8 cellular contexts compared by ENCODE assay signal in genomic region chr12:6937481-6938352, GRCh38. TPM values are rescaled to one million over a fixed set of nuclear protein-coding genes. Genes with fewer than 3 reads are reported as not detected.
A peak's percentile ranks its signal among the peaks of the same experiment; 100 is the strongest.
DNase-seq lines count a peak whose midpoint lies in the region; TF ChIP-seq lines count a peak whose summit lies in the region.

No MANE protein-coding gene starts in this region.

- H3K4me1 Mint-ChIP-seq in activated naive CD4-positive, alpha-beta T cell treated with anti-CD3 and anti-CD28 coated beads for 36 hours (ENCODE audit: low read depth): peaks cover 47% of the 10 kb centered on the region

- WGBS in neuronal stem cell (ENCODE audit: extremely low coverage in 2 of 2, insufficient read length in 2 of 2, insufficient replicate concordance in 1 of 2), 2 donors: no CpG with 5 or more reads among the region's 80 CpGs

- H3K9me3 ChIP-seq in HEK293 (ENCODE audit: control insufficient read depth, insufficient read depth, low read depth, low read length) (no peaks in the 10 kb centered on the region), SJSA1 (replicated peaks) (no peaks in the 10 kb centered on the region), neuronal stem cell (replicated peaks in 1 of 2; ENCODE audit: control insufficient read depth in 2 of 2, insufficient read depth in 1 of 2, low read depth in 1 of 2, low read length in 2 of 2) (no peaks in the 10 kb centered on the region)

- peak; percentile 98 for TF ChIP-seq CTCF in HEK293 (tag by site-specific recombination; IDR thresholded peaks at IDR 0.05)

- peaks cover 28% of the 10 kb centered on the region for H3K36me3 Mint-ChIP-seq in activated naive CD4-positive, alpha-beta T cell treated with anti-CD3 and anti-CD28 coated beads for 36 hours (ENCODE audit: low read depth)

- H3K18ac ChIP-seq in neuronal stem cell (ENCODE audit: low read length): peak overlapping the region; percentile 100

- no peak overlapping the region for H2BK12ac ChIP-seq in neuronal stem cell (ENCODE audit: low read length)

- CTCF ChIA-PET in HEK293 (lab: Yijun Ruan, JAX): interaction anchor here (0.5 to 4.9 kb wide), 23 partner anchors 8 to 453 kb away, joined by 3 to 53 read pairs (median 4); partner anchors contain the start of genes CDCA3, SPSB2, TPI1 and USP5
- CTCF ChIA-PET in activated naive CD4-positive, alpha-beta T cell treated with anti-CD3 and anti-CD28 coated beads for 36 hours (lab: Charles Lee): interaction anchor here (0.6 to 4.8 kb wide), 18 partner anchors 8 to 308 kb away, joined by 3 to 43 read pairs (median 5); partner anchors contain the start of genes PTPN6, SPSB2 and TPI1

- DNase-seq in GM04504 (ENCODE audit: low read depth) (peak; percentile 85), MV-4-11 (lab: John Stamatoyannopoulos, UW) (peak; percentile 92), SJSA1 (ENCODE audit: low read depth in 1 of 2, low spot score in 2 of 2) (peak; percentile 93 to 95), foreskin melanocyte (peak; percentile 91), neuronal stem cell (ENCODE audit: low spot score) (peak; percentile 95), superior temporal gyrus (ENCODE audit: extremely low spot score) (peak; percentile 97)
- peak; percentile 96 for DNase-seq in activated naive CD4-positive, alpha-beta T cell treated with anti-CD3 and anti-CD28 coated beads for 36 hours

- H3K27me3 Mint-ChIP-seq in activated naive CD4-positive, alpha-beta T cell treated with anti-CD3 and anti-CD28 coated beads for 36 hours (ENCODE audit: low read depth): no peaks in the 10 kb centered on the region

- H2BK120ac ChIP-seq in neuronal stem cell (ENCODE audit: low read depth, low read length): peak overlapping the region; percentile 50

- peak overlapping the region; percentile 92 for H3K4me3 Mint-ChIP-seq in activated naive CD4-positive, alpha-beta T cell treated with anti-CD3 and anti-CD28 coated beads for 36 hours

- H3K27ac Mint-ChIP-seq in activated naive CD4-positive, alpha-beta T cell treated with anti-CD3 and anti-CD28 coated beads for 36 hours: peak overlapping the region; percentile 96

- H3K4me1 ChIP-seq in HEK293 (ENCODE audit: control insufficient read depth, insufficient read depth, low read length) (peaks cover 6% of the 10 kb centered on the region), SJSA1 (replicated peaks) (peaks cover 14% of the 10 kb centered on the region), neuronal stem cell (ENCODE audit: control insufficient read depth in 2 of 2, insufficient read depth in 1 of 2, low read depth in 1 of 2, low read length in 2 of 2) (peaks cover 3 to 6% of the 10 kb centered on the region in 2 donors)

- H3K14ac ChIP-seq in neuronal stem cell (ENCODE audit: low read length): peak overlapping the region; percentile 86

- peak overlapping the region; percentile 90 for H4K8ac ChIP-seq in neuronal stem cell (ENCODE audit: low read depth, low read length)

- POLR2A ChIA-PET in HEK293 (lab: Yijun Ruan, JAX): interaction anchor here (0.9 to 4.1 kb wide), 13 partner anchors 8 to 192 kb away, joined by 3 to 45 read pairs (median 5); partner anchors contain the start of genes SPSB2, TPI1 and USP5

- H2AFZ ChIP-seq in neuronal stem cell (ENCODE audit: low read length): peak overlapping the region; percentile 80

- H2BK5ac ChIP-seq in neuronal stem cell (ENCODE audit: low read length): peak overlapping the region; percentile 99

- peak overlapping the region; percentile 52 for H2BK15ac ChIP-seq in neuronal stem cell (ENCODE audit: low read length)

- H3K4me2 ChIP-seq in neuronal stem cell (ENCODE audit: insufficient read depth, low read length, poor library complexity, severe bottlenecking): peak overlapping the region; percentile 66

- peak overlapping the region; percentile 98 for H4K91ac ChIP-seq in neuronal stem cell (ENCODE audit: low read depth, low read length, poor library complexity)

- peak overlapping the region; percentile 54 for H3K4me3 ChIP-seq in HEK293 (ENCODE audit: low read depth, low read length)
- H3K4me3 ChIP-seq in SJSA1: peak overlapping the region; percentile 40
- H3K4me3 ChIP-seq in neuronal stem cell (ENCODE audit: low read length in 2 of 2): peak overlapping the region; percentile 51 to 78

- H3K23ac ChIP-seq in neuronal stem cell (ENCODE audit: low read depth, low read length, poor library complexity): peak overlapping the region; percentile 100

- peak overlapping the region; percentile 86 for H3K4ac ChIP-seq in neuronal stem cell (ENCODE audit: low read length)

- peaks cover 16% of the 10 kb centered on the region for H3K79me1 ChIP-seq in neuronal stem cell (ENCODE audit: low read depth, low read length)

- H3K27me3 ChIP-seq in SJSA1 (replicated peaks) (no peaks in the 10 kb centered on the region), neuronal stem cell (ENCODE audit: control insufficient read depth in 3 of 3, insufficient read depth in 3 of 3, low read depth in 1 of 3, low read length in 3 of 3) (no peaks in the 10 kb centered on the region)

- intact Hi-C loops in activated naive CD4-positive, alpha-beta T cell treated with anti-CD3 and anti-CD28 coated beads for 36 hours (cut with micrococcal nuclease): loop anchor here (1.0 kb wide), 4 partner anchors 13 to 85 kb away; partner anchors contain the start of genes EMG1, PHB2, SPSB2 and USP5

- H3K27ac ChIP-seq in HEK293 (ENCODE audit: extremely low read depth, low read depth, low read length) (peak overlapping the region; percentile 95), SJSA1 (peak overlapping the region; percentile 33), neuronal stem cell (replicated peaks; ENCODE audit: low read length) (peak overlapping the region; percentile 95)

- H3K36me3 ChIP-seq in HEK293 (ENCODE audit: control insufficient read depth in 2 of 2, insufficient read depth in 1 of 2, low read length in 2 of 2): peaks cover 30 to 75% of the 10 kb centered on the region in 2 experiments
- H3K36me3 ChIP-seq in SJSA1: peaks cover 94% of the 10 kb centered on the region
- H3K36me3 ChIP-seq in neuronal stem cell (replicated peaks in 1 of 2; ENCODE audit: control insufficient read depth in 2 of 2, insufficient read depth in 2 of 2, low read length in 2 of 2): peaks cover 55 to 88% of the 10 kb centered on the region in 2 donors

- H2AK5ac ChIP-seq in neuronal stem cell (ENCODE audit: low read depth, low read length): peak overlapping the region; percentile 98

- peak overlapping the region; percentile 94 for H3K9ac ChIP-seq in neuronal stem cell (ENCODE audit: low read depth, low read length, poor library complexity)

- no peaks in the 10 kb centered on the region for H3K9me3 Mint-ChIP-seq in activated naive CD4-positive, alpha-beta T cell treated with anti-CD3 and anti-CD28 coated beads for 36 hours

TF ChIP-seq in HEK293, 187 proteins besides CTCF, POLR2A, EP300 and RAD21 (continues in another document):
- TF ChIP-seq ZNF362 (tag by site-specific recombination; IDR thresholded peaks at IDR 0.05) (no peak), ZNF561 (tag by site-specific recombination; IDR thresholded peaks at IDR 0.05; ENCODE audit: borderline replicate concordance) (no peak; the same call in 1 of the 2 replicates), ZNF121 (tag by site-specific recombination; IDR thresholded peaks at IDR 0.05) (0 out of 2 replicates have a peak, but pooled peaks have one; percentile 33), ZNF18 (tag by site-specific recombination; IDR thresholded peaks at IDR 0.05) (no peak), ZNF37A (tag by site-specific recombination; IDR thresholded peaks at IDR 0.05) (no peak), ZNF155 (tag by site-specific recombination; IDR thresholded peaks at IDR 0.05) (no peak), ZNF175 (tag by site-specific recombination; IDR thresholded peaks at IDR 0.05) (no peak)

RNA-seq across cellular contexts. Expression of gene RNU7-1, which starts 5.9 kb away (rescaled TPM):
- not detected in 2 replicates for total RNA-seq in SJSA1 (2014; rRNA removed; shearing (Covaris generic))
- total RNA-seq in activated naive CD4-positive, alpha-beta T cell treated with anti-CD3 and anti-CD28 coated beads for 36 hours: not detected
- polyA plus RNA-seq in neuronal stem cell (2013, experiment 1 of 2): not detected
- not detected for polyA plus RNA-seq in neuronal stem cell (2013, experiment 2 of 2)

RNA-seq across cellular contexts. Expression of gene C12orf57, which starts 6.1 kb away (rescaled TPM):
- total RNA-seq in SJSA1 (2014; rRNA removed; shearing (Covaris generic)): 331 and 408 TPM in 2 replicates
- total RNA-seq in activated naive CD4-positive, alpha-beta T cell treated with anti-CD3 and anti-CD28 coated beads for 36 hours: 100 to 1,000 TPM; 242 to 245 TPM
- 511 TPM for polyA plus RNA-seq in neuronal stem cell (2013, experiment 1 of 2)
- 489 TPM for polyA plus RNA-seq in neuronal stem cell (2013, experiment 2 of 2)

RNA-seq across cellular contexts. Expression of gene ATN1, which starts 10.0 kb away (rescaled TPM):
- total RNA-seq in SJSA1 (2014; rRNA removed; shearing (Covaris generic)): 6.0 and 7.2 TPM in 2 replicates
- total RNA-seq in activated naive CD4-positive, alpha-beta T cell treated with anti-CD3 and anti-CD28 coated beads for 36 hours: 10 to 100 TPM; 20.1 to 22.2 TPM
- polyA plus RNA-seq in neuronal stem cell (2013, experiment 1 of 2): 114 TPM
- 113 TPM for polyA plus RNA-seq in neuronal stem cell (2013, experiment 2 of 2)

RNA-seq across cellular contexts. Expression of gene PTPN6, which starts 13.4 kb away (rescaled TPM):
- not detected in 2 replicates for total RNA-seq in SJSA1 (2014; rRNA removed; shearing (Covaris generic))
- total RNA-seq in activated naive CD4-positive, alpha-beta T cell treated with anti-CD3 and anti-CD28 coated beads for 36 hours: 100 to 1,000 TPM; 334 to 348 TPM
- polyA plus RNA-seq in neuronal stem cell (2013, experiment 1 of 2): 3.2 TPM
- 2.7 TPM for polyA plus RNA-seq in neuronal stem cell (2013, experiment 2 of 2)

RNA-seq across cellular contexts. Expression of gene ENO2, which starts 23.3 kb away (rescaled TPM):
- total RNA-seq in SJSA1 (2014; rRNA removed; shearing (Covaris generic)): 5.3 and 7.1 TPM in 2 replicates
- total RNA-seq in activated naive CD4-positive, alpha-beta T cell treated with anti-CD3 and anti-CD28 coated beads for 36 hours: 100 to 1,000 TPM; 128 to 131 TPM
- 105 TPM for polyA plus RNA-seq in neuronal stem cell (2013, experiment 1 of 2)
- 101 TPM for polyA plus RNA-seq in neuronal stem cell (2013, experiment 2 of 2)

Comparison
In these comparisons a context has a peak if more than half of its experiments do, and no peak if none do; other contexts are left out.
1. Peak in every context shown above with its lines: DNase-seq, H3K4me3 ChIP-seq and H3K27ac ChIP-seq.
2. H3K27ac ChIP-seq: peak in every context shown above with its lines; median percentile 95 in HEK293; 95 in neuronal stem cell; 33 in SJSA1.